30 cellular contexts compared by ENCODE assay signal in genomic region chr16:13554643-13555042, GRCh38.
A peak's percentile ranks its signal among the peaks of the same experiment; 100 is the strongest.
DNase-seq lines count a peak whose midpoint lies in the region; ATAC-seq, FAIRE-seq and TF ChIP-seq lines count a peak whose summit lies in the region.
"Had no signal": no experiment of that assay in that cellular context is flagged by ENCODE, and none has a peak within 500 bp of the region (broad histone marks: within the 10 kb centered on the region; RNA-seq: fewer than 3 reads in every experiment).

No MANE protein-coding gene starts in this region.

- H3K27me3 ChIP-seq in H1 (replicated peaks in 1 of 4; ENCODE audit: control insufficient read depth in 3 of 4, extremely low read depth in 1 of 4, insufficient read depth in 3 of 4, low read length in 3 of 4) = no peaks in the 10 kb centered on the region
- H3K27me3 ChIP-seq in esophagus muscularis mucosa = peaks cover 0 to 2% (median 0%) of the 10 kb centered on the region in 4 donors
- H3K27me3 ChIP-seq: BE2C, BLaER1 had no signal

- no peak for TF ChIP-seq EP300 in H1 (IDR thresholded peaks at IDR 0.05; ENCODE audit: borderline replicate concordance in 1 of 2, low read depth in 2 of 2, low read length in 2 of 2)
- TF ChIP-seq EP300 in esophagus muscularis mucosa (IDR thresholded peaks at IDR 0.05) = no peak

- 92% methylated on average over 5 of the region's 5 CpGs; no CpG with 5 or more reads in 1 of the 2 experiments for WGBS in H1 (ENCODE audit: extremely low coverage in 1 of 2, insufficient coverage in 1 of 2, insufficient read length in 1 of 2, insufficient replicate concordance in 2 of 2, low coverage in 1 of 2, low lambda C conversion rate in 2 of 2, missing lambda C conversion rate in 1 of 2), 2 experiments
- 90% methylated on average over 5 of the region's 5 CpGs for WGBS in esophagus muscularis mucosa

- no peak overlapping the region for H2BK15ac ChIP-seq in H1 (ENCODE audit: low read length)

- no peak overlapping the region for H4K91ac ChIP-seq in H1 (replicated peaks; ENCODE audit: insufficient read length, low read length)

- no peaks in the 10 kb centered on the region for H3K79me2 ChIP-seq in H1 (ENCODE audit: control insufficient read depth in 1 of 2, insufficient read depth in 2 of 2, low read length in 2 of 2)

- no peak overlapping the region for H3K9ac ChIP-seq in H1 (replicated peaks in 1 of 4; ENCODE audit: extremely low read depth in 1 of 4, low read depth in 3 of 4, low read length in 3 of 4)
- H3K9ac ChIP-seq: BLaER1; BLaER1 treated with 17β-estradiol and CSF1 and Interleukin-3, amounts not matched to agents 10 nM and 100 nM had no signal

- no peak overlapping the region for H3K23ac ChIP-seq in H1 (ENCODE audit: insufficient read length)

- H2BK20ac ChIP-seq in H1 (ENCODE audit: low read length) = no peak overlapping the region

- no peak overlapping the region for H2BK120ac ChIP-seq in H1 (replicated peaks; ENCODE audit: low read depth, low read length)

- intact Hi-C loops in esophagus muscularis mucosa (cut with DNase I) = loop anchor here (10.0 kb wide), 1 partner anchor 60 kb away; no protein-coding TSS in a partner anchor

- POLR2A ChIA-PET in H1 (lab: Charles Lee; ENCODE audit: partially characterized antibody) (no interaction called here), HEK293T (lab: Yijun Ruan, JAX) (no interaction called here)

- H3K79me1 ChIP-seq in H1 (ENCODE audit: low read depth, low read length) = no peaks in the 10 kb centered on the region

- H3K18ac ChIP-seq in H1 (ENCODE audit: extremely low read depth, low read length) = no peak overlapping the region

- no peaks in the 10 kb centered on the region for H3K9me3 ChIP-seq in H1 (ENCODE audit: insufficient read depth in 2 of 2, low read depth in 1 of 2, low read length in 1 of 2)
- H3K9me3 ChIP-seq in esophagus muscularis mucosa = no peaks in the 10 kb centered on the region
- H3K9me3 ChIP-seq: A549; BE2C; BLaER1; BLaER1 treated with 17β-estradiol and CSF1 and Interleukin-3, amounts not matched to agents 10 nM and 100 nM; Caco-2 had no signal

- no peak for FAIRE-seq in H1 (lab: Jason Lieb, UNC)
- FAIRE-seq: A204.1, A549, D721Med had no signal

- H3K27ac ChIP-seq in H1 (ENCODE audit: low read depth, low read length) = no peak overlapping the region
- H3K27ac ChIP-seq in esophagus muscularis mucosa (replicated peaks in 1 of 4) = no peak overlapping the region
- H3K27ac ChIP-seq: 22Rv1; A549; BLaER1; BLaER1 treated with 17β-estradiol and CSF1 and Interleukin-3, amounts not matched to agents 10 nM and 100 nM; C4-2B had no signal

- no peak for TF ChIP-seq RAD21 in H1 (IDR thresholded peaks at IDR 0.05 in 1 of 2, conservative IDR thresholded peaks at IDR 0.05 in 1 of 2; ENCODE audit: low read depth in 2 of 2, low read length in 2 of 2)

- H3K56ac ChIP-seq in H1 (replicated peaks; ENCODE audit: insufficient read length, low read depth, low read length) = no peak overlapping the region

- no peak overlapping the region for H4K8ac ChIP-seq in H1 (ENCODE audit: extremely low read depth, insufficient read depth, low read length)

- no peak overlapping the region for H4K5ac ChIP-seq in H1 (ENCODE audit: insufficient read length, low read depth, low read length)

- no peak overlapping the region for H2BK12ac ChIP-seq in H1 (ENCODE audit: low read depth, low read length)

- H3K36me3 ChIP-seq in H1 (ENCODE audit: control insufficient read depth in 2 of 4, insufficient read depth in 4 of 4, low read length in 3 of 4) (no peaks in the 10 kb centered on the region), esophagus muscularis mucosa (no peaks in the 10 kb centered on the region)
- H3K36me3 ChIP-seq: BE2C; BLaER1; BLaER1 treated with 17β-estradiol and CSF1 and Interleukin-3, amounts not matched to agents 10 nM and 100 nM had no signal

- H2BK5ac ChIP-seq in H1 (ENCODE audit: low read depth, low read length) = no peak overlapping the region

- H3K4me3 ChIP-seq in H1 (ENCODE audit: extremely low read depth in 1 of 4, insufficient read depth in 2 of 4, low read depth in 3 of 4, low read length in 4 of 4) (no peak overlapping the region), esophagus muscularis mucosa (no peak overlapping the region)
- H3K4me3 ChIP-seq: A549; BLaER1; BLaER1 treated with 17β-estradiol and CSF1 and Interleukin-3, amounts not matched to agents 10 nM and 100 nM had no signal

- CTCF ChIA-PET in H1 (lab: Charles Lee; ENCODE audit: partially characterized antibody) = interaction anchor here (1.6 kb wide), 1 partner anchor 342 kb away, joined by 3 read pairs; no protein-coding TSS in a partner anchor
- CTCF ChIA-PET in HEK293T (lab: Yijun Ruan, JAX) = interaction anchor here (0.6 kb wide), 1 partner anchor 9 kb away, joined by 3 read pairs; no protein-coding TSS in a partner anchor

- H2AFZ ChIP-seq in H1 (ENCODE audit: low read length) = no peak overlapping the region

- TF ChIP-seq CTCF in H1 (IDR thresholded peaks at IDR 0.05; ENCODE audit: control extremely low read depth in 1 of 3, insufficient read depth in 1 of 3, low read depth in 1 of 3, low read length in 3 of 3) = no peak
- TF ChIP-seq CTCF in esophagus muscularis mucosa (IDR thresholded peaks at IDR 0.05) = no peak

- no peak for DNase-seq in H1 (ENCODE audit: low read depth in 1 of 2, low spot score in 2 of 2)
- peak; percentile 31 for DNase-seq in esophagus muscularis mucosa (ENCODE audit: extremely low spot score)
- no peak for DNase-seq in HEK293T (ENCODE audit: extremely low spot score)
- DNase-seq: 8988T; AML-193; BE2C; C1 segment of cervical spinal cord; Caco-2; Calu3; CD4-positive, alpha-beta memory T cell; CD4-positive, alpha-beta T cell; CD4-positive, CD25-positive, alpha-beta regulatory T cell; CD8-positive, alpha-beta memory T cell; CD8-positive, alpha-beta T cell; COR-L47; DMS 273 treated with DMSO at 0.1 percent for 48 hours; DMS153; DMS53; DMS79; DMS79 treated with DMSO at 0.1 percent for 48 hours; DND-41; EL had no signal

- H3K4me1 ChIP-seq in H1 (replicated peaks in 1 of 4; ENCODE audit: control insufficient read depth in 3 of 4, insufficient read depth in 4 of 4, low read length in 3 of 4) = peaks cover 2 to 14% (median 6%) of the 10 kb centered on the region in 4 experiments; a peak in 4 of 7 replicates
- H3K4me1 ChIP-seq in esophagus muscularis mucosa = no peaks in the 10 kb centered on the region
- H3K4me1 ChIP-seq: A549, BE2C, Caco-2 had no signal

- H4K20me1 ChIP-seq in H1 (replicated peaks in 1 of 2; ENCODE audit: control insufficient read depth in 1 of 2, insufficient read depth in 2 of 2, low read length in 2 of 2) = no peaks in the 10 kb centered on the region
- H4K20me1 ChIP-seq: BLaER1 had no signal

- no peak overlapping the region for H2AK5ac ChIP-seq in H1 (ENCODE audit: low read depth, low read length)

- H3K4ac ChIP-seq in H1 (replicated peaks; ENCODE audit: insufficient read length, low read depth, low read length) = no peak overlapping the region

- H3K23me2 ChIP-seq in H1 (ENCODE audit: low read depth, low read length) = no peaks in the 10 kb centered on the region

- TF ChIP-seq POLR2A in H1 (IDR thresholded peaks at IDR 0.05; ENCODE audit: control extremely low read depth in 1 of 2, low read depth in 2 of 2, low read length in 2 of 2) = no peak
- no peak for TF ChIP-seq POLR2A in esophagus muscularis mucosa (IDR thresholded peaks at IDR 0.05; ENCODE audit: low read depth)

- no peak for ATAC-seq in GM19452 (IDR thresholded peaks at IDR 0.05; ENCODE audit: unreplicated experiment)
- ATAC-seq: A549; CD8-positive, alpha-beta T cell had no signal

- no peak overlapping the region for H3K14ac ChIP-seq in H1 (ENCODE audit: insufficient read length)

- no peak overlapping the region for H3K4me2 ChIP-seq in H1 (ENCODE audit: insufficient read depth in 1 of 2, low read depth in 2 of 2, low read length in 2 of 2)
- H3K4me2 ChIP-seq: A549, BLaER1 had no signal

TF ChIP-seq in H1, 55 proteins besides CTCF, POLR2A, EP300 and RAD21:
- TF ChIP-seq E2F6 (IDR thresholded peaks at IDR 0.05) (peak; percentile 60; the same call in 1 of the 2 replicates), ATF3 (IDR thresholded peaks at IDR 0.05; ENCODE audit: insufficient read depth, low read depth, low read length) (no peak), YY1 (IDR thresholded peaks at IDR 0.05; ENCODE audit: low read depth, low read length) (peak; percentile 77)

TF ChIP-seq in HEK293T, 16 proteins besides CTCF, POLR2A, EP300 and RAD21:
- TF ChIP-seq SP1 (IDR thresholded peaks at IDR 0.05) (no peak), CTBP1 (IDR thresholded peaks at IDR 0.05; ENCODE audit: borderline replicate concordance) (no peak)
